Comparison of ENCODE assay signal across 1 cellular context in genomic region chr1:23747947-23748346, GRCh38.
TF ChIP-seq lines count a peak whose summit lies in the region.

No MANE protein-coding gene starts in this region.

TF ChIP-seq in GM12878, 131 proteins besides CTCF, POLR2A, EP300 and RAD21:
- no peak for TF ChIP-seq E2F8 (IDR thresholded peaks at IDR 0.05; ENCODE audit: low read depth, partially characterized antibody)
- no peak for TF ChIP-seq ZNF207 (IDR thresholded peaks at IDR 0.05; ENCODE audit: borderline replicate concordance)
- no peak for TF ChIP-seq FOXK2 (IDR thresholded peaks at IDR 0.05)
- TF ChIP-seq BCL11A (IDR thresholded peaks at IDR 0.05; ENCODE audit: low read depth, low read length) = no peak
- TF ChIP-seq BRCA1 (IDR thresholded peaks at IDR 0.05; ENCODE audit: low read depth, low read length) = no peak
- TF ChIP-seq, protein P1, sequence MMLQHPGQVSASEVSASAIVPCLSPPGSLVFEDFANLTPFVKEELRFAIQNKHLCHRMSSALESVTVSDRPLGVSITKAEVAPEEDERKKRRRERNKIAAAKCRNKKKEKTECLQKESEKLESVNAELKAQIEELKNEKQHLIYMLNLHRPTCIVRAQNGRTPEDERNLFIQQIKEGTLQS (IDR thresholded peaks at IDR 0.05; ENCODE audit: borderline replicate concordance, extremely low read depth, low read depth, low read length) = no peak
- no peak for TF ChIP-seq RUNX3 (IDR thresholded peaks at IDR 0.05; ENCODE audit: low read length)
